8 cellular contexts compared by ENCODE assay signal in genomic region chr21:39388038-39388810, GRCh38. TPM values are rescaled to one million over a fixed set of nuclear protein-coding genes. Genes with fewer than 3 reads are reported as not detected.
A peak's percentile ranks its signal among the peaks of the same experiment; 100 is the strongest.
DNase-seq lines count a peak whose midpoint lies in the region; ATAC-seq and TF ChIP-seq lines count a peak whose summit lies in the region.

No MANE protein-coding gene starts in this region.

- peaks cover 0 to 66% (median 16%) of the 10 kb centered on the region in 3 donors for H3K4me1 ChIP-seq in gastroesophageal sphincter
- H3K4me1 ChIP-seq in neutrophil (ENCODE audit: control insufficient read depth in 1 of 2, insufficient read depth in 1 of 2, low read depth in 1 of 2, low read length in 1 of 2): peaks cover 30 to 36% of the 10 kb centered on the region in 2 experiments
- H3K4me1 ChIP-seq in subcutaneous abdominal adipose tissue (ENCODE audit: control insufficient read depth in 5 of 5, insufficient read depth in 5 of 5, low read length in 5 of 5): peaks cover 0 to 35% (median 30%) of the 10 kb centered on the region in 5 donors

- DNase-seq in GDM1 (lab: John Stamatoyannopoulos, UW): peak; percentile 83
- DNase-seq in HCEC 1CT: peak; percentile 88
- DNase-seq in LoVo (ENCODE audit: low spot score): peak; percentile 91
- DNase-seq in SHP77 treated with DMSO at 0.1 percent for 48 hours (lab: John Stamatoyannopoulos, UW): peak; percentile 40
- DNase-seq in activated gamma-delta T cell treated with anti-CD3 and anti-CD28 coated beads, Interleukin-2, amount 50 U/mL, for 16 hours (ENCODE audit: low read depth): peak; percentile 84

- peak in 1 of 2 donors; percentile 3 for TF ChIP-seq POLR2A in gastroesophageal sphincter (IDR thresholded peaks at IDR 0.05)

- H3K27me3 ChIP-seq in gastroesophageal sphincter: no peaks in the 10 kb centered on the region
- no peaks in the 10 kb centered on the region for H3K27me3 ChIP-seq in neutrophil
- H3K27me3 ChIP-seq in subcutaneous abdominal adipose tissue (ENCODE audit: control insufficient read depth in 5 of 5, insufficient read depth in 4 of 5, low read length in 5 of 5): no peaks in the 10 kb centered on the region

- no peak for TF ChIP-seq EP300 in gastroesophageal sphincter (IDR thresholded peaks at IDR 0.05)

- H3K27ac ChIP-seq in gastroesophageal sphincter (peak overlapping the region; percentile 47 to 85 (median 80)), neutrophil (peak overlapping the region; percentile 60), subcutaneous abdominal adipose tissue (ENCODE audit: low read depth, low read length) (peak overlapping the region; percentile 42)

- peak overlapping the region; percentile 50 to 52 for H3K4me3 ChIP-seq in gastroesophageal sphincter
- H3K4me3 ChIP-seq in neutrophil (ENCODE audit: low read depth in 1 of 2, low read length in 1 of 2): peak overlapping the region; percentile 63 to 67
- peak overlapping the region; percentile 45 to 78 (median 68) for H3K4me3 ChIP-seq in subcutaneous abdominal adipose tissue (ENCODE audit: low read depth in 1 of 5, low read length in 5 of 5)

- peak; percentile 93 to 98 (median 96) for TF ChIP-seq CTCF in gastroesophageal sphincter (IDR thresholded peaks at IDR 0.05)
- peak; percentile 89 for TF ChIP-seq CTCF in neutrophil (IDR thresholded peaks at IDR 0.05)

- ATAC-seq in gastroesophageal sphincter: peak; percentile 79

- H3K9me3 ChIP-seq in gastroesophageal sphincter (no peaks in the 10 kb centered on the region), neutrophil (no peaks in the 10 kb centered on the region), subcutaneous abdominal adipose tissue (ENCODE audit: control insufficient read depth in 5 of 5, low read length in 5 of 5) (no peaks in the 10 kb centered on the region)

- peak overlapping the region; percentile 32 to 71 (median 39) for H3K9ac ChIP-seq in subcutaneous abdominal adipose tissue (ENCODE audit: low read length in 5 of 5)

- peaks cover 0 to 29% of the 10 kb centered on the region in 2 donors for H3K36me3 ChIP-seq in gastroesophageal sphincter
- peaks cover 31% of the 10 kb centered on the region for H3K36me3 ChIP-seq in neutrophil
- H3K36me3 ChIP-seq in subcutaneous abdominal adipose tissue (ENCODE audit: control insufficient read depth in 5 of 5, insufficient read depth in 5 of 5, low read length in 5 of 5): peaks cover 5 to 22% (median 21%) of the 10 kb centered on the region in 5 donors

- 6 to 15% methylated on average over 12 to 14 of the region's 35 CpGs for WGBS in gastroesophageal sphincter (ENCODE audit: low coverage in 1 of 2), 2 donors

RNA-seq across cellular contexts. Expression of gene HMGN1, which starts 39.3 kb away (rescaled TPM):
- 100 to 1,000 TPM in 1 of 4 donors, 10 to 100 TPM in 3; 69.0 to 117 (median 80.8) TPM for total RNA-seq in gastroesophageal sphincter

RNA-seq across cellular contexts. Expression of gene LCA5L, which starts 57.4 kb away (rescaled TPM):
- 1 to 10 TPM in 3 of 4 donors, under 1 TPM in 1; 0.54 to 1.6 (median 1.2) TPM for total RNA-seq in gastroesophageal sphincter

Comparison
In these comparisons a context has a peak if more than half of its experiments do, and no peak if none do; other contexts are left out.
1. Peak in every context shown above with its lines: DNase-seq, ATAC-seq, H3K4me3 ChIP-seq and H3K27ac ChIP-seq.
2. DNase-seq: peak in every context shown above with its lines; median percentile 91 in LoVo; 88 in HCEC 1CT; 84 in activated gamma-delta T cell treated with anti-CD3 and anti-CD28 coated beads, Interleukin-2, amount 50 U/mL, for 16 hours; 83 in GDM1; 40 in SHP77 treated with DMSO at 0.1 percent for 48 hours.